In genomic region chr11:55819330-55819729, GRCh38 we compare ENCODE assay signal across 44 cellular contexts. TPM values are rescaled to one million over a fixed set of nuclear protein-coding genes. Genes with fewer than 3 reads are reported as not detected.
"Had no signal": no experiment of that assay in that cellular context is flagged by ENCODE, and none has a peak within 500 bp of the region (broad histone marks: within the 10 kb centered on the region; RNA-seq: fewer than 3 reads in every experiment).

Gene OR5D18, plus strand, starts transcription at chr11:55819630. Its CDS starts 0 bp downstream, at chr11:55819630.

- H3K4me3 Mint-ChIP-seq: activated naive CD4-positive, alpha-beta T cell treated with anti-CD3 and anti-CD28 coated beads for 36 hours; activated naive CD4-positive, alpha-beta T cell treated with anti-CD3 and anti-CD28 coated beads, Interleukin-2, amount 10 ng/mL, durations not matched to agents 7 days and 5 days; activated naive CD4-positive, alpha-beta T cell treated with anti-CD3 and anti-CD28 coated beads, Interleukin-2, amount 50 U/mL, for 24 hours; activated naive CD8-positive, alpha-beta T cell; activated naive CD8-positive, alpha-beta T cell treated with anti-CD3 and anti-CD28 coated beads for 36 hours; activated naive CD8-positive, alpha-beta T cell treated with anti-CD3 and anti-CD28 coated beads, Interleukin-2, amount 10 ng/mL, durations not matched to agents 7 days and 5 days; activated naive CD8-positive, alpha-beta T cell treated with anti-CD3 and anti-CD28 coated beads, Interleukin-2, amount 50 U/mL, for 24 hours; activated T-cell treated with anti-CD3 and anti-CD28 coated beads, Interleukin-2, amount 50 U/mL, for 24 hours; activated T-cell treated with anti-CD3 and anti-CD28 coated beads, Interleukin-2, amount 50 U/mL, for 4 hours; activated T-cell treated with anti-CD3 and anti-CD28 coated beads, Interleukin-2, amount 50 U/mL, for 72 hours; activated T-helper 1 cell treated with anti-CD3 and anti-CD28 coated beads, Interleukin-12 subunit alpha, Interleukin-12 subunit beta, Interleukin-2, Interleukin-4 antibody, amounts not matched to agents 30 ng/mL and 10 ng/mL and 1 ng/mL, durations not matched to agents 14 hours and 24 hours and 36 hours; activated T-helper 17 cell treated with anti-CD3 and anti-CD28 coated beads, Interleukin-2, amount 50 U/mL, for 72 hours; brain; central memory CD8-positive, alpha-beta T cell had no signal

- H3K36me3 Mint-ChIP-seq: activated naive CD4-positive, alpha-beta T cell treated with anti-CD3 and anti-CD28 coated beads, Interleukin-2, amount 10 ng/mL, durations not matched to agents 7 days and 5 days; activated naive CD4-positive, alpha-beta T cell treated with anti-CD3 and anti-CD28 coated beads, Interleukin-2, amount 50 U/mL, for 24 hours; activated naive CD8-positive, alpha-beta T cell; activated naive CD8-positive, alpha-beta T cell treated with anti-CD3 and anti-CD28 coated beads for 36 hours; activated naive CD8-positive, alpha-beta T cell treated with anti-CD3 and anti-CD28 coated beads, Interleukin-2, amount 10 ng/mL, durations not matched to agents 7 days and 5 days; brain had no signal

- H3K4me1 ChIP-seq: adrenal gland, ascending aorta, body of pancreas, breast epithelium had no signal

- DNase-seq: activated effector memory CD4-positive, alpha-beta T cell treated with anti-CD3 and anti-CD28 coated beads, Interleukin-2, amount 50 U/mL, for 16 hours; activated effector memory CD4-positive, alpha-beta T cell treated with Interleukin-2 at 50 U/mL for 16 hours; activated gamma-delta T cell; activated gamma-delta T cell treated with Interleukin-2 at 50 U/mL for 16 hours; activated naive CD4-positive, alpha-beta T cell; activated naive CD4-positive, alpha-beta T cell treated with anti-CD3 and anti-CD28 coated beads for 36 hours; activated naive CD4-positive, alpha-beta T cell treated with anti-CD3 and anti-CD28 coated beads, Interleukin-2, amount 10 ng/mL, durations not matched to agents 7 days and 5 days; activated naive CD4-positive, alpha-beta T cell treated with anti-CD3 and anti-CD28 coated beads, Interleukin-2, amount 50 U/mL, for 16 hours; activated naive CD4-positive, alpha-beta T cell treated with Interleukin-2 at 50 U/mL for 16 hours; activated naive CD8-positive, alpha-beta T cell treated with anti-CD3 and anti-CD28 coated beads for 36 hours; activated naive CD8-positive, alpha-beta T cell treated with anti-CD3 and anti-CD28 coated beads, Interleukin-2, amount 10 ng/mL, durations not matched to agents 7 days and 5 days; activated naive CD8-positive, alpha-beta T cell treated with anti-CD3 and anti-CD28 coated beads, Interleukin-2, amount 50 U/mL, for 24 hours; activated T-cell treated with anti-CD3 and anti-CD28 coated beads for 4 hours; activated T-cell treated with anti-CD3 and anti-CD28 coated beads, Interleukin-2, amount 50 U/mL, for 1 hour; activated T-cell treated with anti-CD3 and anti-CD28 coated beads, Interleukin-2, amount 50 U/mL, for 24 hours; activated T-cell treated with anti-CD3 and anti-CD28 coated beads, Interleukin-2, amount 50 U/mL, for 4 hours; activated T-cell treated with anti-CD3 and anti-CD28 coated beads, Interleukin-2, amount 50 U/mL, for 48 hours; activated T-cell treated with anti-CD3 and anti-CD28 coated beads, Interleukin-2, amount 50 U/mL, for 72 hours; adrenal gland; amniotic stem cell; amygdala; anterior cingulate cortex; aorta; body of pancreas; brain microvascular endothelial cell; caudate nucleus; central memory CD4-positive, alpha-beta T cell; cerebellar nuclear complex had no signal

- H3K9me3 ChIP-seq: adrenal gland, ascending aorta, body of pancreas had no signal

- H3K27ac Mint-ChIP-seq: activated naive CD4-positive, alpha-beta T cell treated with anti-CD3 and anti-CD28 coated beads for 36 hours; activated naive CD4-positive, alpha-beta T cell treated with anti-CD3 and anti-CD28 coated beads, Interleukin-2, amount 10 ng/mL, durations not matched to agents 7 days and 5 days; activated naive CD4-positive, alpha-beta T cell treated with anti-CD3 and anti-CD28 coated beads, Interleukin-2, amount 50 U/mL, for 24 hours; activated naive CD4-positive, alpha-beta T cell treated with anti-CD3 and anti-CD28 coated beads, Interleukin-2, amount 50 U/mL, for 72 hours; activated naive CD8-positive, alpha-beta T cell; activated naive CD8-positive, alpha-beta T cell treated with anti-CD3 and anti-CD28 coated beads for 36 hours; activated naive CD8-positive, alpha-beta T cell treated with anti-CD3 and anti-CD28 coated beads, Interleukin-2, amount 10 ng/mL, durations not matched to agents 7 days and 5 days; activated naive CD8-positive, alpha-beta T cell treated with anti-CD3 and anti-CD28 coated beads, Interleukin-2, amount 50 U/mL, for 24 hours; activated T-cell treated with anti-CD3 and anti-CD28 coated beads, Interleukin-2, amount 50 U/mL, for 24 hours; activated T-cell treated with anti-CD3 and anti-CD28 coated beads, Interleukin-2, amount 50 U/mL, for 72 hours; activated T-helper 1 cell treated with anti-CD3 and anti-CD28 coated beads, Interleukin-12 subunit alpha, Interleukin-12 subunit beta, Interleukin-2, Interleukin-4 antibody, amounts not matched to agents 30 ng/mL and 10 ng/mL and 1 ng/mL, durations not matched to agents 14 hours and 24 hours and 36 hours; activated T-helper 17 cell treated with anti-CD3 and anti-CD28 coated beads, Interleukin-2, amount 50 U/mL, for 72 hours; activated T-helper 2 cell treated with anti-CD3 and anti-CD28 coated beads, Interferon-gamma antibody, Interleukin-2, Interleukin-4, amounts not matched to agents 10 μg/mL and 5 μg/mL and 100 μg/mL, durations not matched to agents 14 hours and 24 hours and 36 hours; brain had no signal

- H3K4me3 ChIP-seq: adrenal gland, ascending aorta, body of pancreas, breast epithelium, cardiac muscle cell had no signal

- H3K4me1 Mint-ChIP-seq: activated naive CD4-positive, alpha-beta T cell treated with anti-CD3 and anti-CD28 coated beads, Interleukin-2, amount 10 ng/mL, durations not matched to agents 7 days and 5 days; activated naive CD4-positive, alpha-beta T cell treated with anti-CD3 and anti-CD28 coated beads, Interleukin-2, amount 50 U/mL, for 24 hours; activated naive CD8-positive, alpha-beta T cell treated with anti-CD3 and anti-CD28 coated beads for 36 hours; activated naive CD8-positive, alpha-beta T cell treated with anti-CD3 and anti-CD28 coated beads, Interleukin-2, amount 10 ng/mL, durations not matched to agents 7 days and 5 days; activated naive CD8-positive, alpha-beta T cell treated with anti-CD3 and anti-CD28 coated beads, Interleukin-2, amount 50 U/mL, for 24 hours; activated T-helper 17 cell treated with anti-CD3 and anti-CD28 coated beads, Interleukin-2, amount 50 U/mL, for 72 hours; brain; central memory CD8-positive, alpha-beta T cell had no signal

- FAIRE-seq: astrocyte, bronchial epithelial cell had no signal

- ATAC-seq: activated naive CD4-positive, alpha-beta T cell treated with anti-CD3 and anti-CD28 coated beads, Interleukin-2, amount 50 U/mL, for 72 hours; activated naive CD8-positive, alpha-beta T cell treated with anti-CD3 and anti-CD28 coated beads, Interleukin-2, amount 50 U/mL, for 24 hours; activated T-cell treated with anti-CD3 and anti-CD28 coated beads, Interleukin-2, amount 50 U/mL, for 4 hours; activated T-cell treated with anti-CD3 and anti-CD28 coated beads, Interleukin-2, amount 50 U/mL, for 72 hours; activated T-helper 17 cell treated with anti-CD3 and anti-CD28 coated beads, Interleukin-2, amount 50 U/mL, for 72 hours; body of pancreas had no signal

- H3K27me3 Mint-ChIP-seq: activated naive CD4-positive, alpha-beta T cell treated with anti-CD3 and anti-CD28 coated beads, Interleukin-2, amount 10 ng/mL, durations not matched to agents 7 days and 5 days; activated naive CD4-positive, alpha-beta T cell treated with anti-CD3 and anti-CD28 coated beads, Interleukin-2, amount 50 U/mL, for 24 hours; activated naive CD8-positive, alpha-beta T cell; activated naive CD8-positive, alpha-beta T cell treated with anti-CD3 and anti-CD28 coated beads for 36 hours; activated naive CD8-positive, alpha-beta T cell treated with anti-CD3 and anti-CD28 coated beads, Interleukin-2, amount 10 ng/mL, durations not matched to agents 7 days and 5 days; activated naive CD8-positive, alpha-beta T cell treated with anti-CD3 and anti-CD28 coated beads, Interleukin-2, amount 50 U/mL, for 24 hours; activated T-cell treated with anti-CD3 and anti-CD28 coated beads, Interleukin-2, amount 50 U/mL, for 24 hours; activated T-helper 17 cell treated with anti-CD3 and anti-CD28 coated beads, Interleukin-2, amount 50 U/mL, for 72 hours; brain; central memory CD8-positive, alpha-beta T cell had no signal

- H3K27me3 ChIP-seq: adrenal gland, ascending aorta, body of pancreas, brain microvascular endothelial cell, breast epithelium, cardiac muscle cell had no signal

- H3K27ac ChIP-seq: adrenal gland, ascending aorta, body of pancreas, brain microvascular endothelial cell, breast epithelium, cardiac muscle cell had no signal

- H3K36me3 ChIP-seq: adrenal gland, ascending aorta, brain microvascular endothelial cell, breast epithelium, cardiac muscle cell had no signal

RNA-seq across cellular contexts. Expression of gene OR5D18, which starts in this region (rescaled TPM):
- total RNA-seq: activated naive CD4-positive, alpha-beta T cell treated with anti-CD3 and anti-CD28 coated beads for 36 hours; activated naive CD4-positive, alpha-beta T cell treated with anti-CD3 and anti-CD28 coated beads, Interleukin-2, amount 50 U/mL, for 72 hours; activated naive CD8-positive, alpha-beta T cell treated with anti-CD3 and anti-CD28 coated beads for 36 hours; activated naive CD8-positive, alpha-beta T cell treated with anti-CD3 and anti-CD28 coated beads, Interleukin-2, amount 10 ng/mL, durations not matched to agents 7 days and 5 days; activated T-cell treated with anti-CD3 and anti-CD28 coated beads, Interleukin-2, amount 50 U/mL, for 4 hours; activated T-cell treated with anti-CD3 and anti-CD28 coated beads, Interleukin-2, amount 50 U/mL, for 72 hours; activated T-helper 1 cell treated with anti-CD3 and anti-CD28 coated beads, Interleukin-12 subunit alpha, Interleukin-12 subunit beta, Interleukin-2, Interleukin-4 antibody, amounts not matched to agents 30 ng/mL and 10 ng/mL and 1 ng/mL, durations not matched to agents 14 hours and 24 hours and 36 hours; activated T-helper 17 cell treated with anti-CD3 and anti-CD28 coated beads, Interleukin-2, amount 50 U/mL, for 72 hours; activated T-helper 2 cell treated with anti-CD3 and anti-CD28 coated beads, Interferon-gamma antibody, Interleukin-2, Interleukin-4, amounts not matched to agents 10 μg/mL and 5 μg/mL and 100 μg/mL, durations not matched to agents 14 hours and 24 hours and 36 hours; adrenal gland; aorta; ascending aorta; astrocyte; body of pancreas; breast epithelium; bronchial epithelial cell; cardiac muscle cell; cardiac septum; cerebellum had no signal
- polyA plus RNA-seq: adipose tissue, adrenal gland, aorta, cardiac muscle cell had no signal
